1 cellular context compared by ENCODE assay signal in genomic region chr3:46546896-46547440, GRCh38.
TF ChIP-seq lines count a peak whose summit lies in the region.

No MANE protein-coding gene starts in this region.

TF ChIP-seq in SK-N-SH treated with all-trans-retinoic acid at 6 μM for 48 hours, 23 proteins besides CTCF, POLR2A, EP300 and RAD21 (continued from another document):
- no peak for TF ChIP-seq TSHZ2 (CRISPR knock-in tag; IDR thresholded peaks at IDR 0.05)
- TF ChIP-seq OSR1 (CRISPR knock-in tag; IDR thresholded peaks at IDR 0.05), result no peak
TF ChIP-seq in SK-N-SH treated with all-trans-retinoic acid at 6 μM for 48 hours: peak in this region for 0.
